In genomic region chr5:75509956-75510355, GRCh38 we compare ENCODE assay signal across 8 cellular contexts. TPM values are rescaled to one million over a fixed set of nuclear protein-coding genes. Genes with fewer than 3 reads are reported as not detected.
DNase-seq lines count a peak whose midpoint lies in the region; ATAC-seq, FAIRE-seq and TF ChIP-seq lines count a peak whose summit lies in the region.

No MANE protein-coding gene starts in this region.

- H3K9me3 ChIP-seq in BLaER1 treated with 17β-estradiol and CSF1 and Interleukin-3, amounts not matched to agents 10 nM and 100 nM (replicated peaks in 1 of 11): peaks cover 0 to 9% (median 7%) of the 10 kb centered on the region in 11 experiments; a peak in 13 of 22 replicates
- H3K9me3 ChIP-seq in HUES64 (ENCODE audit: insufficient read depth, low read depth, low read length) (no peaks in the 10 kb centered on the region), K562 (replicated peaks; ENCODE audit: control insufficient read depth, insufficient read depth, low read depth, low read length) (no peaks in the 10 kb centered on the region), lower lobe of right lung (no peaks in the 10 kb centered on the region), upper lobe of left lung (no peaks in the 10 kb centered on the region)

- TF ChIP-seq CTCF in K562 (IDR thresholded peaks at IDR 0.05 in 2 of 3, conservative IDR thresholded peaks at IDR 0.05 in 1 of 3; ENCODE audit: insufficient read depth in 2 of 3, low read depth in 1 of 3, low read length in 3 of 3) (no peak), lower lobe of right lung (IDR thresholded peaks at IDR 0.05) (no peak), upper lobe of left lung (IDR thresholded peaks at IDR 0.05) (no peak)

- no peaks in the 10 kb centered on the region for H3K9me1 ChIP-seq in K562 (ENCODE audit: control insufficient read depth, insufficient read depth, low read length)

- H3K4me1 ChIP-seq in BLaER1 treated with 17β-estradiol and CSF1 and Interleukin-3, amounts not matched to agents 10 nM and 100 nM: peaks cover 21 to 64% (median 32%) of the 10 kb centered on the region in 10 experiments
- H3K4me1 ChIP-seq in HUES64 (ENCODE audit: insufficient read depth, low read length): peaks cover 10% of the 10 kb centered on the region
- peaks cover 2 to 8% of the 10 kb centered on the region in 2 experiments; a peak in 2 of 5 replicates for H3K4me1 ChIP-seq in K562 (replicated peaks in 1 of 2; ENCODE audit: control insufficient read depth in 2 of 2, insufficient read depth in 2 of 2, low read length in 2 of 2)
- peaks cover 40% of the 10 kb centered on the region for H3K4me1 ChIP-seq in lower lobe of right lung
- H3K4me1 ChIP-seq in upper lobe of left lung: peaks cover 33 to 52% (median 36%) of the 10 kb centered on the region in 4 donors

- POLR2A ChIA-PET in K562 (lab: Yijun Ruan, JAX): interaction anchor here (1.3 kb wide), 1 partner anchor 11 kb away, joined by 5 read pairs; no protein-coding TSS in a partner anchor

- H3K27ac ChIP-seq in BLaER1 treated with 17β-estradiol and CSF1 and Interleukin-3, amounts not matched to agents 10 nM and 100 nM: peak overlapping the region; percentile 87 to 95 (median 91); a peak in 21 of 22 replicates
- no peak overlapping the region for H3K27ac ChIP-seq in HUES64 (ENCODE audit: low read depth, low read length)
- H3K27ac ChIP-seq in K562 (ENCODE audit: extremely low read depth, low read depth, low read length): peak overlapping the region; percentile 80
- H3K27ac ChIP-seq in lower lobe of right lung: peak overlapping the region; percentile 89
- H3K27ac ChIP-seq in upper lobe of left lung: peak overlapping the region; percentile 93 to 97 (median 94)

- in situ Hi-C loops in K562 (cut with MboI): no loop called here

- no peak for TF ChIP-seq POLR2A in K562 (conservative IDR thresholded peaks at IDR 0.05)
- peak in 1 of 4 donors; percentile 41 for TF ChIP-seq POLR2A in upper lobe of left lung (IDR thresholded peaks at IDR 0.05)

- no TSS peak for BruUV-seq in K562 (replicated peaks; lab: Mats Ljungman, UMichigan)

- H3K27me3 ChIP-seq in BLaER1 treated with 17β-estradiol and CSF1 and Interleukin-3, amounts not matched to agents 10 nM and 100 nM: no peaks in the 10 kb centered on the region
- no peaks in the 10 kb centered on the region for H3K27me3 ChIP-seq in HUES64 (ENCODE audit: insufficient read depth, low read length)
- no peaks in the 10 kb centered on the region for H3K27me3 ChIP-seq in K562 (ENCODE audit: control insufficient read depth in 2 of 2, insufficient read depth in 2 of 2, low read length in 2 of 2)
- no peaks in the 10 kb centered on the region for H3K27me3 ChIP-seq in lower lobe of right lung (ENCODE audit: low read depth)
- H3K27me3 ChIP-seq in upper lobe of left lung: no peaks in the 10 kb centered on the region

- peak overlapping the region; percentile 89 to 99 (median 94) for H3K9ac ChIP-seq in BLaER1 treated with 17β-estradiol and CSF1 and Interleukin-3, amounts not matched to agents 10 nM and 100 nM
- peak overlapping the region; percentile 77; the same call in 1 of the 2 replicates for H3K9ac ChIP-seq in HUES64 (ENCODE audit: low read depth, low read length)
- H3K9ac ChIP-seq in K562 (ENCODE audit: insufficient read depth in 1 of 2, low read depth in 2 of 2, low read length in 2 of 2): peak overlapping the region in 1 of 2 experiments; percentile 80; a peak in 2 of 4 replicates

- TF ChIP-seq EP300 in K562 (IDR thresholded peaks at IDR 0.05; ENCODE audit: low read length) (no peak), upper lobe of left lung (IDR thresholded peaks at IDR 0.05) (peak in 1 of 4 donors; percentile 57)

- no peak for TF ChIP-seq RAD21 in K562 (CRISPR knock-in tag; conservative IDR thresholded peaks at IDR 0.05 in 1 of 2, IDR thresholded peaks at IDR 0.05 in 1 of 2)

- peaks cover 88% of the 10 kb centered on the region for H3K79me2 ChIP-seq in K562 (ENCODE audit: control insufficient read depth, insufficient read depth, low read length)

- peaks cover 7 to 26% (median 14%) of the 10 kb centered on the region in 11 experiments; a peak in 19 of 22 replicates for H3K36me3 ChIP-seq in BLaER1 treated with 17β-estradiol and CSF1 and Interleukin-3, amounts not matched to agents 10 nM and 100 nM
- H3K36me3 ChIP-seq in HUES64 (ENCODE audit: insufficient read depth, low read length) (peaks cover 10% of the 10 kb centered on the region), K562 (ENCODE audit: control insufficient read depth, insufficient read depth, low read length) (peaks cover 3% of the 10 kb centered on the region; the same call in 2 of the 3 replicates), lower lobe of right lung (peaks cover 4% of the 10 kb centered on the region), upper lobe of left lung (no peaks in the 10 kb centered on the region)

- FAIRE-seq in K562 (lab: Jason Lieb, UNC): peak; percentile 35

- DNase-seq in K562 (ENCODE audit: extremely low read depth in 1 of 4, low spot score in 3 of 4) (peak in 2 of 4 experiments; percentile 33 to 57), lower lobe of right lung (peak; percentile 46), upper lobe of left lung (peak in 1 of 2 donors; percentile 60), hippocampal formation (lab: John Stamatoyannopoulos, UW) (no peak)
- no peak for DNase-seq in activated CD4-positive, CD25-positive, alpha-beta regulatory T cell treated with anti-CD3 and anti-CD28 coated beads, Interleukin-2, amount 50 U/mL, for 72 hours

- H3K4me3 ChIP-seq in BLaER1 treated with 17β-estradiol and CSF1 and Interleukin-3, amounts not matched to agents 10 nM and 100 nM: peak overlapping the region; percentile 85 to 98 (median 94)
- H3K4me3 ChIP-seq in HUES64 (ENCODE audit: low read length): peak overlapping the region; percentile 80
- peak overlapping the region; percentile 89 for H3K4me3 ChIP-seq in K562
- peak overlapping the region; percentile 77 for H3K4me3 ChIP-seq in lower lobe of right lung
- H3K4me3 ChIP-seq in upper lobe of left lung: peak overlapping the region; percentile 81 to 96 (median 88)

- no CpG with 5 or more reads among the region's 1 CpG for WGBS in HUES64
- WGBS in K562 (ENCODE audit: insufficient coverage, low coverage, missing lambda C conversion rate): 0% methylated on average over 1 of the region's 1 CpG
- WGBS in upper lobe of left lung, 2 donors: 0% methylated on average over 1 of the region's 1 CpG

- H3K4me2 ChIP-seq in BLaER1 treated with 17β-estradiol and CSF1 and Interleukin-3, amounts not matched to agents 10 nM and 100 nM: peak overlapping the region; percentile 78 to 95 (median 88)
- peak overlapping the region; percentile 88 for H3K4me2 ChIP-seq in K562 (ENCODE audit: insufficient read depth, low read length)

- peak; percentile 19; the same call in 1 of the 3 replicates for ATAC-seq in K562
- no peak for ATAC-seq in lower lobe of right lung
- ATAC-seq in upper lobe of left lung (ENCODE audit: low FRiP score in 2 of 2): no peak
- ATAC-seq in HG03097 (IDR thresholded peaks at IDR 0.05; ENCODE audit: low FRiP score, unreplicated experiment): no peak

- intact Hi-C loops in K562 (cut with micrococcal nuclease) (loop anchor here (5.0 kb wide), 3 partner anchors 57 to 157 kb away; no protein-coding TSS in a partner anchor), lower lobe of right lung (cut with DNase I) (no loop called here)

- no peak overlapping the region for H2AFZ ChIP-seq in K562 (ENCODE audit: low read depth, low read length)

- CTCF ChIA-PET in K562 (lab: Yijun Ruan, JAX; ENCODE audit: low intra/inter-chr PET ratio): no interaction called here

- H4K20me1 ChIP-seq in BLaER1 treated with 17β-estradiol and CSF1 and Interleukin-3, amounts not matched to agents 10 nM and 100 nM: peaks cover 0 to 58% (median 23%) of the 10 kb centered on the region in 11 experiments; a peak in 10 of 22 replicates
- 0 out of 2 replicates have a peak, but pooled peaks cover 5% of the 10 kb centered on the region for H4K20me1 ChIP-seq in K562 (replicated peaks; ENCODE audit: control insufficient read depth, insufficient read depth, low read length)

RNA-seq across cellular contexts. Expression of gene CERT1, which starts 1.5 kb away (rescaled TPM):
- polyA plus RNA-seq in HUES64 (2013, experiment 1 of 2): 30.7 TPM
- 28.1 TPM for polyA plus RNA-seq in HUES64 (2013, experiment 2 of 2)
- total RNA-seq in K562 (2011; cell fraction: chromatin; rRNA removed; ENCODE audit: low replicate concordance): 37.4 and 79.9 TPM in 2 replicates
- 11.7 and 14.3 TPM in 2 replicates for total RNA-seq in K562 (2011; cell fraction: nucleolus; rRNA removed)
- 41.1 and 65.3 TPM in 2 replicates for total RNA-seq in K562 (2011; cell fraction: nucleoplasm; rRNA removed)
- total RNA-seq in K562 (2014; rRNA removed) (6.6 and 8.6 TPM in 2 replicates), K562 (2014; rRNA removed; fragmentation: Illumina TruSeq; extraction: Trizol) (20.8 and 26.6 TPM in 2 replicates), K562 (2015; rRNA removed; fragmentation: Illumina TruSeq; extraction: Trizol) (20.3 and 24.5 TPM in 2 replicates), K562 (2021) (19.4 and 24.7 TPM in 2 replicates), lower lobe of right lung (70.9 TPM), upper lobe of left lung (10 to 100 TPM; 22.3 to 79.3 (median 58.0) TPM)
- polyA plus RNA-seq in K562 (2011; rRNA removed) (9.8 and 11.4 TPM in 2 replicates), K562 (2014; fragmentation: Illumina TruSeq; extraction: Trizol) (16.0 and 21.6 TPM in 2 replicates), K562 (2014; fragmentation: Nextera tagmentation; extraction: Ambion mirVana) (1 to 10 TPM; 3.4 to 5.1 TPM), K562 (2014; rRNA removed) (7.7 and 8.3 TPM in 2 replicates)
- polyA plus RNA-seq in K562 (2011; cell fraction: cytosol; rRNA removed): 4.0 and 6.2 TPM in 2 replicates
- polyA plus RNA-seq in K562 (2011; cell fraction: nucleus; rRNA removed): 9.4 and 10.4 TPM in 2 replicates
- polyA plus RNA-seq in K562 (2012): 16.9 and 20.5 TPM in 2 replicates
- polyA minus RNA-seq in K562 (2011; rRNA and poly(A)+ RNA removed): 41.3 and 46.5 TPM in 2 replicates
- 19.3 and 20.4 TPM in 2 replicates for polyA minus RNA-seq in K562 (2011; cell fraction: cytosol; rRNA and poly(A)+ RNA removed)
- 22.9 and 24.8 TPM in 2 replicates for polyA minus RNA-seq in K562 (2011; cell fraction: nucleus; rRNA and poly(A)+ RNA removed)

RNA-seq across cellular contexts. Expression of gene POLK, which starts 1.7 kb away (rescaled TPM):
- 3.9 TPM for polyA plus RNA-seq in HUES64 (2013, experiment 1 of 2)
- 5.8 TPM for polyA plus RNA-seq in HUES64 (2013, experiment 2 of 2)
- 19.5 and 84.0 TPM in 2 replicates for total RNA-seq in K562 (2011; cell fraction: chromatin; rRNA removed; ENCODE audit: low replicate concordance)
- total RNA-seq in K562 (2011; cell fraction: nucleolus; rRNA removed): 9.0 and 15.1 TPM in 2 replicates
- total RNA-seq in K562 (2011; cell fraction: nucleoplasm; rRNA removed): 23.5 and 47.5 TPM in 2 replicates
- total RNA-seq in K562 (2014; rRNA removed): 9.4 and 15.0 TPM in 2 replicates
- total RNA-seq in K562 (2014; rRNA removed; fragmentation: Illumina TruSeq; extraction: Trizol): 26.2 and 26.4 TPM in 2 replicates
- total RNA-seq in K562 (2015; rRNA removed; fragmentation: Illumina TruSeq; extraction: Trizol): 21.8 and 22.2 TPM in 2 replicates
- 15.3 and 16.5 TPM in 2 replicates for total RNA-seq in K562 (2021)
- polyA plus RNA-seq in K562 (2011; rRNA removed): 26.5 and 31.6 TPM in 2 replicates
- 4.5 and 7.6 TPM in 2 replicates for polyA plus RNA-seq in K562 (2011; cell fraction: cytosol; rRNA removed)
- polyA plus RNA-seq in K562 (2011; cell fraction: nucleus; rRNA removed): 20.8 and 20.9 TPM in 2 replicates
- polyA plus RNA-seq in K562 (2012): 9.1 and 10.3 TPM in 2 replicates
- polyA plus RNA-seq in K562 (2014; fragmentation: Illumina TruSeq; extraction: Trizol): 16.3 and 20.8 TPM in 2 replicates
- 10 to 100 TPM in 1 of 2 experiments, 1 to 10 TPM in 1; 6.1 to 11.4 TPM for polyA plus RNA-seq in K562 (2014; fragmentation: Nextera tagmentation; extraction: Ambion mirVana)
- 13.3 and 15.2 TPM in 2 replicates for polyA plus RNA-seq in K562 (2014; rRNA removed)
- polyA minus RNA-seq in K562 (2011; rRNA and poly(A)+ RNA removed): 72.2 and 76.7 TPM in 2 replicates
- 11.5 and 12.0 TPM in 2 replicates for polyA minus RNA-seq in K562 (2011; cell fraction: cytosol; rRNA and poly(A)+ RNA removed)
- polyA minus RNA-seq in K562 (2011; cell fraction: nucleus; rRNA and poly(A)+ RNA removed): 19.8 and 35.3 TPM in 2 replicates
- 39.6 TPM for total RNA-seq in lower lobe of right lung
- 10 to 100 TPM; 19.2 to 55.3 (median 29.6) TPM for total RNA-seq in upper lobe of left lung
